Comparison of ENCODE assay signal across 9 cellular contexts in genomic region chr2:198314559-198315153, GRCh38.
DNase-seq lines count a peak whose midpoint lies in the region; ATAC-seq, FAIRE-seq and TF ChIP-seq lines count a peak whose summit lies in the region.
"Had no signal": no experiment of that assay in that cellular context is flagged by ENCODE, and none has a peak within 500 bp of the region (broad histone marks: within the 10 kb centered on the region; RNA-seq: fewer than 3 reads in every experiment).

No MANE protein-coding gene starts in this region.

- no peak overlapping the region for H3K4me2 ChIP-seq in neuronal stem cell (ENCODE audit: insufficient read depth, low read length, poor library complexity, severe bottlenecking)

- H4K8ac ChIP-seq in neuronal stem cell (ENCODE audit: low read depth, low read length): no peak overlapping the region

- H2BK5ac ChIP-seq in neuronal stem cell (ENCODE audit: low read length): no peak overlapping the region

- POLR2A ChIA-PET in RWPE1 (lab: Yijun Ruan, JAX; ENCODE audit: low non-redundant PET): no interaction called here

- no peak overlapping the region for H2BK120ac ChIP-seq in neuronal stem cell (ENCODE audit: low read depth, low read length)

- no peak overlapping the region for H3K9ac ChIP-seq in neuronal stem cell (ENCODE audit: low read depth, low read length, poor library complexity)

- no CpG with 5 or more reads among the region's 8 CpGs for whole genome bisulfite sequencing in neuronal stem cell (ENCODE audit: extremely low coverage in 2 of 2, insufficient read length in 2 of 2, insufficient replicate concordance in 1 of 2), 2 donors

- H3K9me3 Mint-ChIP-seq in activated naive CD8-positive, alpha-beta T cell treated with anti-CD3 and anti-CD28 coated beads, Interleukin-2, amount 50 U/mL, for 24 hours: no peaks in the 10 kb centered on the region

- no peak overlapping the region for H2AFZ ChIP-seq in neuronal stem cell (ENCODE audit: low read length)

- H3K27ac Mint-ChIP-seq in activated naive CD8-positive, alpha-beta T cell treated with anti-CD3 and anti-CD28 coated beads, Interleukin-2, amount 50 U/mL, for 24 hours: no peak overlapping the region

- no peak for TF ChIP-seq POLR2A in GM12892 (IDR thresholded peaks at IDR 0.05; ENCODE audit: low read depth, low read length)

- DNase-seq in AG09309 (ENCODE audit: low read depth) (peak; percentile 49), GM12892 (ENCODE audit: insufficient read length) (no peak), Kasumi-1 (lab: John Stamatoyannopoulos, UW) (peak; percentile 92 to 94), RWPE1 (ENCODE audit: low spot score) (peak; percentile 14), epithelial cell of esophagus (ENCODE audit: low read depth) (peak; percentile 61), neuronal stem cell (ENCODE audit: low spot score) (peak; percentile 50)
- no peak for DNase-seq in activated CD4-positive, alpha-beta T cell treated with anti-CD3 and anti-CD28 coated beads for 1 hour
- no peak for DNase-seq in activated naive CD8-positive, alpha-beta T cell treated with anti-CD3 and anti-CD28 coated beads, Interleukin-2, amount 50 U/mL, for 24 hours

- H3K27me3 ChIP-seq in neuronal stem cell (ENCODE audit: control insufficient read depth in 3 of 3, insufficient read depth in 3 of 3, low read depth in 1 of 3, low read length in 3 of 3): peaks cover 0 to 4% (median 0%) of the 10 kb centered on the region in 3 experiments

- H3K4ac ChIP-seq in neuronal stem cell (ENCODE audit: low read length): no peak overlapping the region

- no peak overlapping the region for H3K4me3 Mint-ChIP-seq in activated naive CD8-positive, alpha-beta T cell treated with anti-CD3 and anti-CD28 coated beads, Interleukin-2, amount 50 U/mL, for 24 hours

- no peaks in the 10 kb centered on the region for H3K36me3 Mint-ChIP-seq in activated naive CD8-positive, alpha-beta T cell treated with anti-CD3 and anti-CD28 coated beads, Interleukin-2, amount 50 U/mL, for 24 hours (ENCODE audit: low read depth)

- H4K91ac ChIP-seq in neuronal stem cell (ENCODE audit: low read depth, low read length, poor library complexity): no peak overlapping the region

- H2AK5ac ChIP-seq in neuronal stem cell (ENCODE audit: low read depth, low read length): no peak overlapping the region

- H3K14ac ChIP-seq in neuronal stem cell (ENCODE audit: low read length): no peak overlapping the region

- H2BK12ac ChIP-seq in neuronal stem cell (ENCODE audit: low read length): no peak overlapping the region

- no peaks in the 10 kb centered on the region for H3K36me3 ChIP-seq in neuronal stem cell (replicated peaks in 1 of 2; ENCODE audit: control insufficient read depth in 2 of 2, insufficient read depth in 2 of 2, low read length in 2 of 2)

- H2BK15ac ChIP-seq in neuronal stem cell (ENCODE audit: low read length): no peak overlapping the region

- no peaks in the 10 kb centered on the region for H3K9me3 ChIP-seq in neuronal stem cell (replicated peaks in 1 of 2; ENCODE audit: control insufficient read depth in 2 of 2, insufficient read depth in 1 of 2, low read depth in 1 of 2, low read length in 2 of 2)

- CTCF ChIA-PET in RWPE1 (lab: Yijun Ruan, JAX): interaction anchor here (0.6 to 2.3 kb wide), 22 partner anchors 9 to 1597 kb away, joined by 3 to 10 read pairs (median 4); no protein-coding TSS in a partner anchor

- no peak for ATAC-seq in activated naive CD8-positive, alpha-beta T cell treated with anti-CD3 and anti-CD28 coated beads, Interleukin-2, amount 50 U/mL, for 24 hours

- peaks cover 52% of the 10 kb centered on the region for H3K27me3 Mint-ChIP-seq in activated naive CD8-positive, alpha-beta T cell treated with anti-CD3 and anti-CD28 coated beads, Interleukin-2, amount 50 U/mL, for 24 hours

- TF ChIP-seq CTCF in AG09309 (IDR thresholded peaks at IDR 0.05; ENCODE audit: control insufficient read depth, insufficient read depth, low read depth, low read length, missing control alignments) (peak; percentile 78), RWPE1 (conservative IDR thresholded peaks at IDR 0.05; ENCODE audit: low read depth) (peak; percentile 70), epithelial cell of esophagus (IDR thresholded peaks at IDR 0.05; ENCODE audit: insufficient read depth, low read depth, low read length, missing control alignments) (peak; percentile 74)

- H3K4me1 Mint-ChIP-seq in activated naive CD8-positive, alpha-beta T cell treated with anti-CD3 and anti-CD28 coated beads, Interleukin-2, amount 50 U/mL, for 24 hours: no peaks in the 10 kb centered on the region

- no peaks in the 10 kb centered on the region for H3K79me1 ChIP-seq in neuronal stem cell (ENCODE audit: low read depth, low read length)

- no peak overlapping the region for H3K18ac ChIP-seq in neuronal stem cell (ENCODE audit: low read length)

- FAIRE-seq in GM12892 (lab: Jason Lieb, UNC): peak; percentile 84

- no peak overlapping the region for H3K4me3 ChIP-seq in AG09309 (ENCODE audit: control insufficient read depth, low read depth, low read length)
- no peak overlapping the region for H3K4me3 ChIP-seq in epithelial cell of esophagus (ENCODE audit: low read length)
- no peak overlapping the region for H3K4me3 ChIP-seq in neuronal stem cell (ENCODE audit: low read length in 2 of 2)

- H3K4me1 ChIP-seq in neuronal stem cell (ENCODE audit: control insufficient read depth in 2 of 2, insufficient read depth in 1 of 2, low read depth in 1 of 2, low read length in 2 of 2): no peaks in the 10 kb centered on the region

- H3K23ac ChIP-seq in neuronal stem cell (ENCODE audit: low read depth, low read length, poor library complexity): no peak overlapping the region

- H3K27ac ChIP-seq in RWPE1: no peak overlapping the region
- no peak overlapping the region for H3K27ac ChIP-seq in neuronal stem cell (replicated peaks; ENCODE audit: low read length)
- H3K27ac ChIP-seq: epithelial cell of prostate had no signal

Comparison
In these comparisons a context has a peak if more than half of its experiments do, and no peak if none do; other contexts are left out.
1. DNase-seq: peak in AG09309 (single experiment), Kasumi-1 (2 of 2), RWPE1 (single experiment), epithelial cell of esophagus (single experiment) and neuronal stem cell (single experiment); none in GM12892 (single experiment), activated CD4-positive, alpha-beta T cell treated with anti-CD3 and anti-CD28 coated beads for 1 hour (single experiment) and activated naive CD8-positive, alpha-beta T cell treated with anti-CD3 and anti-CD28 coated beads, Interleukin-2, amount 50 U/mL, for 24 hours (single experiment).
2. Peak in every context shown above with its lines, with median percentiles within 50 percentile points of each other: CTCF ChIP-seq.